Comparison of ENCODE assay signal across 2 cellular contexts in the genomic region with DNA sequence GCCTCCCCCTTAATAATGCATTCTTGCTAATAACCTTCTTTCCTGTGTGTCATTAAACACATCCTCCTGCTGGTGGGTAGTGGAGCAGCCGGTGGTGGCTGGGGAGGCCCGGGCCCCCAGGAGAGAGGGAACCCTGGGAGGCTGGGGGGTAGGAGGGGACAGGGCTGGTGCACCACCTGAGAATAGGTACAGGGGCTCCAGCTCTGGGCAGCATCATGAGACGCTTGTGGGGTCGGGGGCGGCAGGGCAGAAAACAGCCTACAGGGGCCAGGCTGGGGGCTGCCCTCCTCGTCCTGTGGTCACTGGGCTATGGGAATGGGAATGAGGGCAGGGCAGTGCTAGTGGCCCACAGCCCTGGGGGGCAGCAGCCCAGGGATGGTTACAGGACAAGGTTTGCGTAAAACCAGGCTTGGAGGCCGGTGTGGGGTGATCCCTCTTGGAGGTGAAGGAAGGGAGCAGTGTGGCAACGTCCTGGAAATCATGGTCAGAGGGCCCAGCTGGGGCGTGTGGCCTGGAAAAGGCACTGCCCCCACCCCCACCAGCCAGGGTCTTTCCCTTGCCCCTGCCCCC.
TF ChIP-seq lines count a peak whose summit lies in the region.

No MANE protein-coding gene starts in this region.

TF ChIP-seq in HEK293, 187 proteins besides CTCF, POLR2A, EP300 and RAD21:
- TF ChIP-seq GLIS2 (tag by site-specific recombination; IDR thresholded peaks at IDR 0.05) (0 out of 2 replicates have a peak, but pooled peaks have one; percentile 21), ZNF335 (tag by site-specific recombination; conservative IDR thresholded peaks at IDR 0.05) (no peak), GLIS1 (tag by site-specific recombination; IDR thresholded peaks at IDR 0.05) (peak; percentile 98)
TF ChIP-seq in HEK293: peak in this region for 2.

TF ChIP-seq in K562, 482 proteins besides CTCF, POLR2A, EP300 and RAD21:
- TF ChIP-seq, protein P1, sequence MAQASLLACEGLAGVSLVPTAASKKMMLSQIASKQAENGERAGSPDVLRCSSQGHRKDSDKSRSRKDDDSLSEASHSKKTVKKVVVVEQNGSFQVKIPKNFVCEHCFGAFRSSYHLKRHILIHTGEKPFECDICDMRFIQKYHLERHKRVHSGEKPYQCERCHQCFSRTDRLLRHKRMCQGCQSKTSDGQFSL (CRISPR knock-in tag; IDR thresholded peaks at IDR 0.05) = 0 out of 2 replicates have a peak, but pooled peaks have one; percentile 27
- TF ChIP-seq, protein P1 (tag; IDR thresholded peaks at IDR 0.05) = no peak
- no peak for TF ChIP-seq BRCA1 (IDR thresholded peaks at IDR 0.05)
- 0 out of 2 replicates have a peak, but pooled peaks have one; percentile 63 for TF ChIP-seq BRCA1 (CRISPR knock-in tag; IDR thresholded peaks at IDR 0.05)
- TF ChIP-seq ZBTB7A (IDR thresholded peaks at IDR 0.05; ENCODE audit: borderline replicate concordance, control insufficient read depth, low read depth, low read length) = 0 out of 2 replicates have a peak, but pooled peaks have one; percentile 9
- 0 out of 2 replicates have a peak, but pooled peaks have one; percentile 43 for TF ChIP-seq RHOXF2B (CRISPR knock-in tag; conservative IDR thresholded peaks at IDR 0.05)
- no peak for TF ChIP-seq CBX5 (IDR thresholded peaks at IDR 0.05; ENCODE audit: borderline replicate concordance, low read depth)
- TF ChIP-seq MAZ (CRISPR knock-in tag; conservative IDR thresholded peaks at IDR 0.05 in 1 of 2, IDR thresholded peaks at IDR 0.05 in 1 of 2) = no peak
- no peak for TF ChIP-seq MYNN (IDR thresholded peaks at IDR 0.05)
- TF ChIP-seq MYNN (CRISPR knock-in tag; IDR thresholded peaks at IDR 0.05) = 0 out of 2 replicates have a peak, but pooled peaks have one; percentile 48
- peak; percentile 13; the same call in 1 of the 2 replicates for TF ChIP-seq STAG1 (CRISPR knock-in tag; IDR thresholded peaks at IDR 0.05; ENCODE audit: borderline replicate concordance)
- peak; percentile 21; the same call in 1 of the 2 replicates for TF ChIP-seq ZNF143 (CRISPR knock-in tag; IDR thresholded peaks at IDR 0.05)
- no peak for TF ChIP-seq MTA2 (IDR thresholded peaks at IDR 0.05; ENCODE audit: low read depth)
- TF ChIP-seq MED1 (CRISPR knock-in tag; IDR thresholded peaks at IDR 0.05; ENCODE audit: borderline replicate concordance) = 0 out of 2 replicates have a peak, but pooled peaks have one; percentile 34
